Comparison of ENCODE assay signal across 11 cellular contexts in the genomic region with DNA sequence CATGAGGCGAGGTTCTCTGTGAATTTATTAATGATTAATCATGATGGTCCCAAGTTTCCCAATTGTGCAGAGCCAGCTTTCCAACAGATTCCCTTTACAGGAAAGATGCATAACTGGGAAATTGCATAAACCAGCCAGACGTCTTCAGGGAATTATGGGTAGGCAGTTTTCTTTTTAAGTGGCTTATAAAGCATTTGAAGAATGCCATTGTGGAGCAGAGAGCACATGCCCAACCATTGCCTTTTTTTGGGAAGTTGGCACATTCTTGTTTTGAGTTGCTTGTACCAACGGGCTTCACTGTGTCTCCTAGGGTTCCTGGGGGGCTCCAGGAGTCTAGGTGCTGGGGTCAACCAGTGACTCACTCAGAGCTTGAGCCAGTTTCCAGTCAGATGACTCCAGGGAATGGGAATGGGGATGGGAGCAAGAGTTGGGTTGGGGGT.
DNase-seq lines count a peak whose midpoint lies in the region; ATAC-seq, FAIRE-seq and TF ChIP-seq lines count a peak whose summit lies in the region.
"Had no signal": no experiment of that assay in that cellular context is flagged by ENCODE, and none has a peak within 500 bp of the region (broad histone marks: within the 10 kb centered on the region; RNA-seq: fewer than 3 reads in every experiment).

No MANE protein-coding gene starts in this region.

- H3K9me3 ChIP-seq in keratinocyte (ENCODE audit: control insufficient read depth, low read depth, low read length): no peaks in the 10 kb centered on the region
- no peaks in the 10 kb centered on the region for H3K9me3 ChIP-seq in upper lobe of right lung

- peak overlapping the region; percentile 33 for H3K4me2 ChIP-seq in keratinocyte (ENCODE audit: control insufficient read depth, extremely low read depth, insufficient read depth, low read depth, low read length)

- no peak overlapping the region for H2AFZ ChIP-seq in keratinocyte (ENCODE audit: control insufficient read depth, low read length)

- DNase-seq in HCEC 1CT: peak; percentile 58
- DNase-seq in astrocyte of the hippocampus (ENCODE audit: low read depth, low spot score): peak; percentile 91
- DNase-seq in keratinocyte (ENCODE audit: low read depth, low spot score): no peak
- no peak for DNase-seq in upper lobe of right lung
- DNase-seq in DMS153 treated with DMSO at 0.1 percent for 48 hours (lab: John Stamatoyannopoulos, UW; ENCODE audit: unreplicated experiment): no peak
- DNase-seq in mesenteric fat pad (ENCODE audit: low spot score): no peak
- DNase-seq: activated naive CD8-positive, alpha-beta T cell treated with anti-CD3 and anti-CD28 coated beads, Interleukin-2, amount 10 ng/mL, durations not matched to agents 7 days and 5 days; NCI-H187; occipital lobe; T-helper 9 cell had no signal

- dilution Hi-C loops in keratinocyte (cut with MboI; ENCODE audit: extremely low pct_ligation_motif_present, low sequenced_read_pairs): no loop called here

- FAIRE-seq in keratinocyte (lab: Jason Lieb, UNC): peak; percentile 58

- H3K9ac ChIP-seq in keratinocyte (ENCODE audit: control insufficient read depth, extremely low read depth, insufficient read depth, low read length): no peak overlapping the region

- H3K4me3 ChIP-seq in keratinocyte (ENCODE audit: control insufficient read depth in 2 of 3, extremely low read depth in 1 of 3, insufficient read depth in 2 of 3, low read depth in 1 of 3, low read length in 3 of 3) (no peak overlapping the region), upper lobe of right lung (no peak overlapping the region)

- H3K27ac ChIP-seq in keratinocyte (ENCODE audit: control insufficient read depth, insufficient read depth, low read length): peak overlapping the region; percentile 42
- H3K27ac ChIP-seq in upper lobe of right lung: no peak overlapping the region

- H3K4me1 ChIP-seq in keratinocyte (ENCODE audit: control insufficient read depth, extremely low read depth, insufficient read depth, low read length) (peaks cover 14% of the 10 kb centered on the region), upper lobe of right lung (peaks cover 15% of the 10 kb centered on the region)

- TF ChIP-seq CTCF in keratinocyte (optimal IDR thresholded peaks at IDR 0.05 in 1 of 3, IDR thresholded peaks at IDR 0.05 in 1 of 3, conservative IDR thresholded peaks at IDR 0.05 in 1 of 3; ENCODE audit: extremely low read depth in 1 of 3, insufficient read depth in 2 of 3, low read length in 3 of 3) (no peak), upper lobe of right lung (IDR thresholded peaks at IDR 0.05) (no peak)

- ATAC-seq in upper lobe of right lung (peak; percentile 43), GM19397 (IDR thresholded peaks at IDR 0.05; ENCODE audit: unreplicated experiment) (no peak)

- H3K36me3 ChIP-seq in keratinocyte (ENCODE audit: control insufficient read depth in 2 of 2, extremely low read depth in 1 of 2, insufficient read depth in 2 of 2, low read length in 2 of 2): no peaks in the 10 kb centered on the region
- H3K36me3 ChIP-seq in upper lobe of right lung: no peaks in the 10 kb centered on the region

- H3K27me3 ChIP-seq in keratinocyte (ENCODE audit: control insufficient read depth, extremely low read depth, insufficient read depth, low read length) (no peaks in the 10 kb centered on the region), upper lobe of right lung (no peaks in the 10 kb centered on the region)

- intact Hi-C loops in upper lobe of right lung (cut with DNase I): no loop called here

- H3K79me2 ChIP-seq in keratinocyte (ENCODE audit: control insufficient read depth, insufficient read depth, low read length): no peaks in the 10 kb centered on the region

- no peaks in the 10 kb centered on the region for H4K20me1 ChIP-seq in keratinocyte (ENCODE audit: control insufficient read depth, extremely low read depth, insufficient read depth, low read length)

- no peaks in the 10 kb centered on the region for H3K9me1 ChIP-seq in keratinocyte (ENCODE audit: control insufficient read depth, extremely low read depth, insufficient read depth, low read length)

Comparison
In these comparisons a context has a peak if more than half of its experiments do, and no peak if none do; other contexts are left out.
1. DNase-seq: peak in HCEC 1CT (single experiment) and astrocyte of the hippocampus (single experiment); none in keratinocyte (single experiment), upper lobe of right lung (single experiment), DMS153 treated with DMSO at 0.1 percent for 48 hours (single experiment) and mesenteric fat pad (single experiment).